ENCODE assay signal across 8 cellular contexts in genomic region chr7:154929006-154929726, GRCh38.
DNase-seq lines count a peak whose midpoint lies in the region; ATAC-seq and TF ChIP-seq lines count a peak whose summit lies in the region.

No MANE protein-coding gene starts in this region.

- H3K27ac ChIP-seq in BLaER1 treated with 17β-estradiol and CSF1 and Interleukin-3, amounts not matched to agents 10 nM and 100 nM: peak overlapping the region; percentile 44 to 80 (median 67); a peak in 20 of 22 replicates
- peak overlapping the region; percentile 80 to 86 (median 85) for H3K27ac ChIP-seq in body of pancreas
- H3K27ac ChIP-seq in naive thymus-derived CD4-positive, alpha-beta T cell (ENCODE audit: low read depth, low read length): peak overlapping the region; percentile 90

- no peaks in the 10 kb centered on the region for H4K20me1 ChIP-seq in BLaER1 treated with 17β-estradiol and CSF1 and Interleukin-3, amounts not matched to agents 10 nM and 100 nM

- DNase-seq in body of pancreas (peak in 1 of 4 donors; percentile 38), D341Med (ENCODE audit: low spot score) (no peak), OCI-M2 (lab: John Stamatoyannopoulos, UW; ENCODE audit: unreplicated experiment) (no peak), RKO (ENCODE audit: low spot score) (no peak), MV-4-11 (lab: John Stamatoyannopoulos, UW) (no peak)
- DNase-seq in naive thymus-derived CD4-positive, alpha-beta T cell: peak in 1 of 9 donors; percentile 5

- H3K36me3 ChIP-seq in BLaER1 treated with 17β-estradiol and CSF1 and Interleukin-3, amounts not matched to agents 10 nM and 100 nM: peaks cover 9 to 17% (median 14%) of the 10 kb centered on the region in 11 experiments; a peak in 20 of 22 replicates
- no peaks in the 10 kb centered on the region for H3K36me3 ChIP-seq in body of pancreas (replicated peaks in 1 of 2; ENCODE audit: insufficient read depth in 1 of 2, low read depth in 2 of 2)
- H3K36me3 ChIP-seq in naive thymus-derived CD4-positive, alpha-beta T cell (ENCODE audit: control insufficient read depth in 2 of 3, insufficient read depth in 3 of 3, low read length in 3 of 3): no peaks in the 10 kb centered on the region

- peak overlapping the region; percentile 79 to 98 (median 92) for H3K4me2 ChIP-seq in BLaER1 treated with 17β-estradiol and CSF1 and Interleukin-3, amounts not matched to agents 10 nM and 100 nM

- TF ChIP-seq POLR2A in body of pancreas (IDR thresholded peaks at IDR 0.05): no peak

- POLR2A ChIA-PET in naive thymus-derived CD4-positive, alpha-beta T cell (lab: Charles Lee): interaction anchor here (1.0 to 2.9 kb wide), 7 partner anchors 12 to 416 kb away, joined by 3 to 17 read pairs (median 7); partner anchors contain the start of gene PAXIP1

- H3K4me1 Mint-ChIP-seq in naive thymus-derived CD4-positive, alpha-beta T cell: peaks cover 14 to 40% (median 34%) of the 10 kb centered on the region in 7 donors

- H3K27me3 Mint-ChIP-seq in naive thymus-derived CD4-positive, alpha-beta T cell: peaks cover 0 to 16% (median 0%) of the 10 kb centered on the region in 5 donors

- CTCF ChIA-PET in naive thymus-derived CD4-positive, alpha-beta T cell (lab: Charles Lee): interaction anchor here (0.6 to 2.7 kb wide), 4 partner anchors 13 to 416 kb away, joined by 3 to 40 read pairs (median 4); no protein-coding TSS in a partner anchor

- H3K4me3 ChIP-seq in BLaER1 treated with 17β-estradiol and CSF1 and Interleukin-3, amounts not matched to agents 10 nM and 100 nM: peak overlapping the region; percentile 62 to 77 (median 66)
- peak overlapping the region; percentile 17 to 67 for H3K4me3 ChIP-seq in body of pancreas
- H3K4me3 ChIP-seq in naive thymus-derived CD4-positive, alpha-beta T cell (ENCODE audit: low read length): peak overlapping the region; percentile 81

- peaks cover 0 to 11% (median 6%) of the 10 kb centered on the region in 11 donors for H3K9me3 Mint-ChIP-seq in naive thymus-derived CD4-positive, alpha-beta T cell

- no peaks in the 10 kb centered on the region for H3K27me3 ChIP-seq in BLaER1 treated with 17β-estradiol and CSF1 and Interleukin-3, amounts not matched to agents 10 nM and 100 nM
- H3K27me3 ChIP-seq in body of pancreas: no peaks in the 10 kb centered on the region
- no peaks in the 10 kb centered on the region for H3K27me3 ChIP-seq in naive thymus-derived CD4-positive, alpha-beta T cell (ENCODE audit: control insufficient read depth in 2 of 2, insufficient read depth in 2 of 2, low read length in 2 of 2)

- H3K36me3 Mint-ChIP-seq in naive thymus-derived CD4-positive, alpha-beta T cell: peaks cover 7 to 21% (median 14%) of the 10 kb centered on the region in 5 donors

- TF ChIP-seq CTCF in body of pancreas (IDR thresholded peaks at IDR 0.05): no peak

- peak overlapping the region; percentile 92 to 100 (median 94) for H3K4me3 Mint-ChIP-seq in naive thymus-derived CD4-positive, alpha-beta T cell

- peak overlapping the region; percentile 95 to 99 (median 98) for H3K27ac Mint-ChIP-seq in naive thymus-derived CD4-positive, alpha-beta T cell

- intact Hi-C loops in body of pancreas (cut with DNase I): loop anchor here (10.0 kb wide), 1 partner anchor 836 kb away; no protein-coding TSS in a partner anchor
- intact Hi-C loops in naive thymus-derived CD4-positive, alpha-beta T cell (cut with micrococcal nuclease): loop anchor here (2.0 to 5.0 kb wide), 3 partner anchors 14 to 668 kb away; partner anchors contain the start of gene HTR5A (in 1 of the 2)

- peaks cover 18 to 23% (median 22%) of the 10 kb centered on the region in 11 experiments for H3K9me3 ChIP-seq in BLaER1 treated with 17β-estradiol and CSF1 and Interleukin-3, amounts not matched to agents 10 nM and 100 nM (replicated peaks in 1 of 11)
- H3K9me3 ChIP-seq in body of pancreas: no peaks in the 10 kb centered on the region
- peaks cover 0 to 5% (median 0%) of the 10 kb centered on the region in 3 experiments for H3K9me3 ChIP-seq in naive thymus-derived CD4-positive, alpha-beta T cell (ENCODE audit: control insufficient read depth in 2 of 3, low read length in 3 of 3)

- WGBS in body of pancreas, 2 donors: 54 to 76% methylated on average over 5 to 9 of the region's 9 CpGs

- H3K9ac ChIP-seq in BLaER1 treated with 17β-estradiol and CSF1 and Interleukin-3, amounts not matched to agents 10 nM and 100 nM: peak overlapping the region; percentile 63 to 82 (median 76)

- peaks cover 10 to 25% (median 13%) of the 10 kb centered on the region in 10 experiments for H3K4me1 ChIP-seq in BLaER1 treated with 17β-estradiol and CSF1 and Interleukin-3, amounts not matched to agents 10 nM and 100 nM
- H3K4me1 ChIP-seq in body of pancreas: peaks cover 7% of the 10 kb centered on the region
- H3K4me1 ChIP-seq in naive thymus-derived CD4-positive, alpha-beta T cell (ENCODE audit: control insufficient read depth in 2 of 2, insufficient read depth in 2 of 2, low read length in 2 of 2): peaks cover 13 to 17% of the 10 kb centered on the region in 2 donors

- ATAC-seq in HG03342 (IDR thresholded peaks at IDR 0.05; ENCODE audit: unreplicated experiment) (peak; percentile 2), body of pancreas (peak; percentile 12)
- no peak for ATAC-seq in naive thymus-derived CD4-positive, alpha-beta T cell
